ENCODE assay signal across 19 cellular contexts in the genomic region with DNA sequence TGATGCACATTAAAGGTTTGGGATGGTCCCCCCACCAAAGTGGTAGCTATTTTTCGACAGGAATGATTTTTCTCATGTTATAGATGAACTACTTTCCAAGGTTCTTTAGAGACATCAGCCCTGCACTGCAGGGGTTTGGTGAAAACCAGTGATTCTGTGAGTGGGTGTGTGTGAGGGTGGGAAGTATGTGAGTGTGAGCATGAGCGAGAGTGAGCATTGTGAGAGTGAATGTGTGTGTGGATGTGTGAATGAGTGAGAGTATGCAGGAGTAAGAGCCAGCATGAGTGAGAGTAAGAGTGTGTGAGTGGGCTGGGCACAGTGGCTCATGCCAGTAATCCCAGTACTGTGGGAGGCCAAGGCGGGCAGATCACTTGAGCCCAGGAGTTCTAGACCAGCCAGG.
DNase-seq lines count a peak whose midpoint lies in the region; ATAC-seq and TF ChIP-seq lines count a peak whose summit lies in the region.
"Had no signal": no experiment of that assay in that cellular context is flagged by ENCODE, and none has a peak within 500 bp of the region (broad histone marks: within the 10 kb centered on the region; RNA-seq: fewer than 3 reads in every experiment).

No MANE protein-coding gene starts in this region.

- no peaks in the 10 kb centered on the region for H3K4me1 Mint-ChIP-seq in CD14-positive monocyte
- no peaks in the 10 kb centered on the region for H3K4me1 Mint-ChIP-seq in glutamatergic neuron (ENCODE audit: low read depth, unreplicated experiment)
- H3K4me1 Mint-ChIP-seq: B cell; CD8-positive, alpha-beta memory T cell had no signal

- no peaks in the 10 kb centered on the region for H3K4me1 ChIP-seq in spleen
- H3K4me1 ChIP-seq: BLaER1 had no signal

- no peak for TF ChIP-seq POLR2A in spleen (IDR thresholded peaks at IDR 0.05)

- H3K4me3 Mint-ChIP-seq in CD14-positive monocyte, result no peak overlapping the region
- H3K4me3 Mint-ChIP-seq in glutamatergic neuron (ENCODE audit: unreplicated experiment), result no peak overlapping the region
- H3K4me3 Mint-ChIP-seq: B cell; CD4-positive, alpha-beta T cell; CD8-positive, alpha-beta memory T cell had no signal

- ATAC-seq in GM21447 (IDR thresholded peaks at IDR 0.05; ENCODE audit: unreplicated experiment) (no peak), GM21423 (IDR thresholded peaks at IDR 0.05; ENCODE audit: unreplicated experiment) (no peak)

- intact Hi-C loops in CD14-positive monocyte (cut with micrococcal nuclease), result no loop called here
- intact Hi-C loops in spleen (cut with DNase I; ENCODE audit: low total_unique reads), result no loop called here

- H3K9me3 ChIP-seq in spleen, result no peaks in the 10 kb centered on the region
- H3K9me3 ChIP-seq: BLaER1 had no signal

- TF ChIP-seq CTCF in CD14-positive monocyte (IDR thresholded peaks at IDR 0.05), result no peak
- TF ChIP-seq CTCF in glutamatergic neuron (IDR thresholded peaks at IDR 0.05; ENCODE audit: partially characterized antibody, unreplicated experiment), result no peak
- TF ChIP-seq CTCF in spleen (IDR thresholded peaks at IDR 0.05 in 8 of 11, conservative IDR thresholded peaks at IDR 0.05 in 3 of 11), result no peak

- H3K9me3 Mint-ChIP-seq in CD14-positive monocyte, result peaks cover 0 to 2% (median 0%) of the 10 kb centered on the region in 7 donors
- no peaks in the 10 kb centered on the region for H3K9me3 Mint-ChIP-seq in glutamatergic neuron (ENCODE audit: unreplicated experiment)
- H3K9me3 Mint-ChIP-seq: CD4-positive, alpha-beta T cell; CD8-positive, alpha-beta memory T cell had no signal

- H3K27me3 Mint-ChIP-seq in CD14-positive monocyte (ENCODE audit: low read depth in 3 of 3), result peaks cover 16 to 22% (median 18%) of the 10 kb centered on the region in 3 donors
- peaks cover 10% of the 10 kb centered on the region for H3K27me3 Mint-ChIP-seq in glutamatergic neuron (ENCODE audit: unreplicated experiment)

- H3K27ac Mint-ChIP-seq in CD14-positive monocyte, result no peak overlapping the region
- no peak overlapping the region for H3K27ac Mint-ChIP-seq in glutamatergic neuron (ENCODE audit: unreplicated experiment)
- H3K27ac Mint-ChIP-seq: B cell; CD4-positive, alpha-beta T cell; CD8-positive, alpha-beta memory T cell had no signal

- no peak overlapping the region for H3K27ac ChIP-seq in spleen
- H3K27ac ChIP-seq: 22Rv1, BLaER1, C4-2B, GM23248 had no signal

- H3K4me3 ChIP-seq in spleen, result no peak overlapping the region
- H3K4me3 ChIP-seq: BLaER1, GM23248 had no signal

- peak; percentile 1 for DNase-seq in CD14-positive monocyte (ENCODE audit: low spot score)
- DNase-seq in glutamatergic neuron, result peak; percentile 0
- peak; percentile 15 for DNase-seq in spleen
- DNase-seq in cerebellar cortex (ENCODE audit: low spot score), result no peak
- DNase-seq: CD4-positive, alpha-beta T cell; CD8-positive, alpha-beta memory T cell; DMS 273 treated with DMSO at 0.1 percent for 48 hours; DMS79; EL; GDM1; GM23248; H7; HCEC 1CT had no signal

- no peaks in the 10 kb centered on the region for H3K36me3 ChIP-seq in spleen
- H3K36me3 ChIP-seq: BLaER1 had no signal

- H3K36me3 Mint-ChIP-seq in CD14-positive monocyte, result no peaks in the 10 kb centered on the region
- peaks cover 4% of the 10 kb centered on the region for H3K36me3 Mint-ChIP-seq in glutamatergic neuron (ENCODE audit: unreplicated experiment)

- peaks cover 0 to 95% (median 3%) of the 10 kb centered on the region in 7 donors for H3K27me3 ChIP-seq in spleen (replicated peaks in 1 of 7)
- H3K27me3 ChIP-seq: BLaER1 had no signal

- WGBS in spleen, 5 donors, result 56 to 84% (median 64%) methylated on average over 3 of the region's 3 CpGs
